9 cellular contexts compared by ENCODE assay signal in genomic region chr3:30112904-30113484, GRCh38.
DNase-seq lines count a peak whose midpoint lies in the region; ATAC-seq and TF ChIP-seq lines count a peak whose summit lies in the region.
"Had no signal": no experiment of that assay in that cellular context is flagged by ENCODE, and none has a peak within 500 bp of the region (broad histone marks: within the 10 kb centered on the region; RNA-seq: fewer than 3 reads in every experiment).

No MANE protein-coding gene starts in this region.

- TF ChIP-seq CTCF in A673 (conservative IDR thresholded peaks at IDR 0.05; ENCODE audit: low read depth, low read length) (peak; percentile 76), GM12874 (IDR thresholded peaks at IDR 0.05; ENCODE audit: insufficient read depth, low read depth, low read length) (peak; percentile 23; the same call in 1 of the 2 replicates), upper lobe of right lung (IDR thresholded peaks at IDR 0.05) (peak; percentile 69)

- H3K36me3 Mint-ChIP-seq in activated T-cell treated with anti-CD3 and anti-CD28 coated beads, Interleukin-2, amount 50 U/mL, for 4 hours (ENCODE audit: insufficient read depth), result no peaks in the 10 kb centered on the region

- no peak overlapping the region for H3K4me3 ChIP-seq in A673 (ENCODE audit: low read depth, low read length, poor library complexity, severe bottlenecking)
- H3K4me3 ChIP-seq in upper lobe of right lung, result no peak overlapping the region
- no peak overlapping the region for H3K4me3 ChIP-seq in H7 (ENCODE audit: insufficient read depth, low read depth, low read length)

- H3K27ac ChIP-seq in A673 (ENCODE audit: low read depth, low read length, poor library complexity, severe bottlenecking), result no peak overlapping the region
- H3K27ac ChIP-seq in upper lobe of right lung, result no peak overlapping the region

- DNase-seq in A673 (ENCODE audit: low spot score), result peak; percentile 79
- DNase-seq in NCI-H2081 (lab: John Stamatoyannopoulos, UW), result peak; percentile 50 to 52
- peak; percentile 65 for DNase-seq in astrocyte of the hippocampus (ENCODE audit: low read depth, low spot score)
- DNase-seq in kidney glomerular epithelial cell (lab: John Stamatoyannopoulos, UW), result peak; percentile 29
- no peak for DNase-seq in upper lobe of right lung
- no peak for DNase-seq in activated T-cell treated with anti-CD3 and anti-CD28 coated beads, Interleukin-2, amount 50 U/mL, for 4 hours
- no peak for DNase-seq in H7

- H3K4me1 Mint-ChIP-seq in activated T-cell treated with anti-CD3 and anti-CD28 coated beads, Interleukin-2, amount 50 U/mL, for 4 hours (ENCODE audit: low read depth), result peaks cover 3% of the 10 kb centered on the region

- POLR2A ChIA-PET in A673 (lab: Charles Lee; ENCODE audit: low non-redundant PET), result no interaction called here

- ATAC-seq in upper lobe of right lung, result peak; percentile 36
- no peak for ATAC-seq in activated T-cell treated with anti-CD3 and anti-CD28 coated beads, Interleukin-2, amount 50 U/mL, for 4 hours

- CTCF ChIA-PET in A673 (lab: Charles Lee), result interaction anchor here (1.3 kb wide), 1 partner anchor 86 kb away, joined by 4 read pairs; no protein-coding TSS in a partner anchor

- intact Hi-C loops in A673 (cut with micrococcal nuclease; ENCODE audit: unreplicated experiment), result loop anchor here (2.0 to 5.0 kb wide), 4 partner anchors 70 to 639 kb away; no protein-coding TSS in a partner anchor
- intact Hi-C loops in upper lobe of right lung (cut with DNase I), result loop anchor here (10.0 kb wide), 1 partner anchor 582 kb away; no protein-coding TSS in a partner anchor

- no TSS peak for BruUV-seq in A673 (replicated peaks; lab: Mats Ljungman, UMichigan)

- H3K9me3 ChIP-seq in A673 (ENCODE audit: low read depth, low read length, poor library complexity, severe bottlenecking), result no peaks in the 10 kb centered on the region
- no peaks in the 10 kb centered on the region for H3K9me3 ChIP-seq in upper lobe of right lung

- H3K27me3 ChIP-seq in A673 (replicated peaks; ENCODE audit: insufficient read depth, low read depth, low read length, poor library complexity) (no peaks in the 10 kb centered on the region), upper lobe of right lung (no peaks in the 10 kb centered on the region), H7 (ENCODE audit: control insufficient read depth, insufficient read depth, low read length) (no peaks in the 10 kb centered on the region)

- no peaks in the 10 kb centered on the region for H3K27me3 Mint-ChIP-seq in activated T-cell treated with anti-CD3 and anti-CD28 coated beads, Interleukin-2, amount 50 U/mL, for 4 hours (ENCODE audit: low read depth)
- H3K27me3 Mint-ChIP-seq: stimulated activated naive CD8-positive, alpha-beta T cell treated with anti-CD3 and anti-CD28 coated beads, Interleukin-15, Interleukin-2, amounts not matched to agents 100 ng/mL and 50 ng/mL, for 24 hours had no signal

- no peak overlapping the region for H3K4me3 Mint-ChIP-seq in activated T-cell treated with anti-CD3 and anti-CD28 coated beads, Interleukin-2, amount 50 U/mL, for 4 hours
- H3K4me3 Mint-ChIP-seq: stimulated activated naive CD8-positive, alpha-beta T cell treated with anti-CD3 and anti-CD28 coated beads, Interleukin-15, Interleukin-2, amounts not matched to agents 100 ng/mL and 50 ng/mL, for 24 hours had no signal

- H3K36me3 ChIP-seq in A673 (ENCODE audit: insufficient read depth, low read length, poor library complexity, severe bottlenecking), result no peaks in the 10 kb centered on the region
- H3K36me3 ChIP-seq in upper lobe of right lung, result no peaks in the 10 kb centered on the region
- H3K36me3 ChIP-seq in H7 (replicated peaks; ENCODE audit: control insufficient read depth, insufficient read depth, low read length), result no peaks in the 10 kb centered on the region

- no peaks in the 10 kb centered on the region for H3K9me3 Mint-ChIP-seq in activated T-cell treated with anti-CD3 and anti-CD28 coated beads, Interleukin-2, amount 50 U/mL, for 4 hours
- H3K9me3 Mint-ChIP-seq: stimulated activated naive CD8-positive, alpha-beta T cell treated with anti-CD3 and anti-CD28 coated beads, Interleukin-15, Interleukin-2, amounts not matched to agents 100 ng/mL and 50 ng/mL, for 24 hours had no signal

- peaks cover 29% of the 10 kb centered on the region for H3K4me1 ChIP-seq in A673 (ENCODE audit: insufficient read depth, low read length, poor library complexity, severe bottlenecking)
- H3K4me1 ChIP-seq in upper lobe of right lung, result no peaks in the 10 kb centered on the region

Comparison
In these comparisons a context has a peak if more than half of its experiments do, and no peak if none do; other contexts are left out.
1. DNase-seq: peak in A673 (single experiment), NCI-H2081 (2 of 2), astrocyte of the hippocampus (single experiment) and kidney glomerular epithelial cell (single experiment); none in upper lobe of right lung (single experiment), activated T-cell treated with anti-CD3 and anti-CD28 coated beads, Interleukin-2, amount 50 U/mL, for 4 hours (single experiment) and H7 (single experiment).
2. CTCF ChIP-seq: peak in every context shown above with its lines; median percentile 76 in A673; 69 in upper lobe of right lung; 23 in GM12874.